Comparison of ENCODE assay signal across 22 cellular contexts in the genomic region with DNA sequence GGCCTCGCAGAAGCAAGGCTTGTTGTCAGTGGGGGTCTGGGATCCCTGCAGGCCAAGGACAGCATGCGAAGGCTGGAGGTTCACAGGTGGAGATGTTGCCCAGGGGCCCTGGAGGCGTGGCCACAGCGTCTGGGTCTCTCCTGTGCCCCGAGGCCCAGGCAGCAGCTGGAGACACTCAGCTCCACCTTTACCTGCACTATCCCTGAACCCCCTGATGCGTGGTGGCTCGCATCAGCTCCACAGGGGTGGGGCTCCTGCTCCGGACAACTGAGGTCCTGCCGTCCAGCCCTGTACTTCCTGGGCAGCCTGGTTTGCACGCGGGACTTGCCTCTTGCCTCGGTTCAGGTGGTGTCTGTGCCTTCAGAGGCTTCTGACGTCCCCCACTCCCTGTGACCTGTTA.
"Had no signal": no experiment of that assay in that cellular context is flagged by ENCODE, and none has a peak within 500 bp of the region (broad histone marks: within the 10 kb centered on the region; RNA-seq: fewer than 3 reads in every experiment).

No MANE protein-coding gene starts in this region.

- H3K9me3 ChIP-seq: left lung, lower lobe of right lung, neutrophil, stomach, thyroid gland, uterus had no signal

- FAIRE-seq: endometrium, frontal cortex, kidney had no signal

- H3K4me1 ChIP-seq: parathyroid adenoma, thyroid gland, uterus had no signal

- DNase-seq: cortex of kidney; effector memory CD8-positive, alpha-beta T cell; erythroblast; kidney; lower lobe of right lung; natural killer cell; stimulated activated CD4-positive, alpha-beta T cell treated with anti-CD3 and anti-CD28 coated beads, Interleukin-2, amount 100 ng/mL, for 24 hours; stimulated activated CD4-positive, alpha-beta T cell treated with anti-CD3 and anti-CD28 coated beads, Interleukin-4, amount 100 ng/mL, for 24 hours; stimulated activated naive CD4-positive, alpha-beta T cell treated with Interleukin-2 at 50 U/mL for 16 hours; stomach; thyroid gland; trophoblast cell; uterus had no signal

- ATAC-seq: effector memory CD8-positive, alpha-beta T cell; left lung; natural killer cell; sciatic nerve; stimulated activated effector memory CD8-positive, alpha-beta T cell treated with anti-CD3 and anti-CD28 coated beads, Interleukin-12 subunit alpha, Interleukin-12 subunit beta, amount 100 ng/mL, for 72 hours had no signal

- H3K4me2 ChIP-seq: hepatocyte, smooth muscle cell had no signal

- H3K4me3 ChIP-seq: hepatocyte, left lung, lower lobe of right lung, smooth muscle cell, stomach, thyroid gland, uterus had no signal

- H3K9ac ChIP-seq: parathyroid adenoma had no signal

- H2AFZ ChIP-seq: hepatocyte, parathyroid adenoma had no signal

- H3K27me3 ChIP-seq: hepatocyte, left lung, neutrophil, stomach, thyroid gland, uterus had no signal

- H3K27ac ChIP-seq: hepatocyte, left lung, lower lobe of right lung, neutrophil, parathyroid adenoma, stomach, thyroid gland, uterus had no signal

- H3K36me3 ChIP-seq: left lung, lower lobe of right lung, neutrophil, stomach, thyroid gland, uterus had no signal
